In the genomic region with DNA sequence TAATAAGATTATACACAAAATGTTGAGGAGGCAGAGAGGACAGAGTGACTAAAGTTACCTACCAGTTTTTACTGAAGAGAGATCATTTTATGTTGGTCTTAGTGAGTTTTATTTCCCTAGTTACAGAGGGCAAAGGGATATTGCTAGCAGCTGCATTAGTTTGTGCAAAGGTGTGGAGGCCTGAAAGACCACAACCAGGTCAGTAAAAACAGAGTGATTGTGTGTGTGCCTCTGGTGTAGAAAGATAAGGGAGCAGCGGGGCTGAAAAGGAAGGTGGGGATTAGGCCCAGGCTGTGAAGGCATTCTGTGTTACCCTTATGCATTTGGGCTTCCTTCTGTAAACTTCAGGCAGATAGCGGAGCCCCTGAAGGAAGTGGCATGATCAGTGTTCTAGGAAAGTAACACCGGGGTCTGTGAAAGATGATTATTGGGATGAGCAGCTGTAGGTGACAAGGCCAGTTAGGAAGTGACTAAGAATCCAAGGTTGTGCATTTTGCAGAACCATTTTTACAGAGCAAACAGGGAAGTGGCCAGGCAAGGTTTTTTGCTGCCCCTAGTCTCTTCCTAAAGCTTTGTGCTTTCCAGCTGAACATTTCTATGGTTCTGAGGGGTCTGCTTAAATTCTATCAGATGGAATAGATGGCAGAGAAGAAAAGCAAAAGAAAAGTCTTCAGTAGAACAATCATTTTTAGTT, we compare ENCODE assay signal across 1 cellular context.
TF ChIP-seq lines count a peak whose summit lies in the region.

No MANE protein-coding gene starts in this region.

TF ChIP-seq in K562, 482 proteins besides CTCF, POLR2A, EP300 and RAD21 (continued from another document and continues in another):
- TF ChIP-seq, protein P1, sequence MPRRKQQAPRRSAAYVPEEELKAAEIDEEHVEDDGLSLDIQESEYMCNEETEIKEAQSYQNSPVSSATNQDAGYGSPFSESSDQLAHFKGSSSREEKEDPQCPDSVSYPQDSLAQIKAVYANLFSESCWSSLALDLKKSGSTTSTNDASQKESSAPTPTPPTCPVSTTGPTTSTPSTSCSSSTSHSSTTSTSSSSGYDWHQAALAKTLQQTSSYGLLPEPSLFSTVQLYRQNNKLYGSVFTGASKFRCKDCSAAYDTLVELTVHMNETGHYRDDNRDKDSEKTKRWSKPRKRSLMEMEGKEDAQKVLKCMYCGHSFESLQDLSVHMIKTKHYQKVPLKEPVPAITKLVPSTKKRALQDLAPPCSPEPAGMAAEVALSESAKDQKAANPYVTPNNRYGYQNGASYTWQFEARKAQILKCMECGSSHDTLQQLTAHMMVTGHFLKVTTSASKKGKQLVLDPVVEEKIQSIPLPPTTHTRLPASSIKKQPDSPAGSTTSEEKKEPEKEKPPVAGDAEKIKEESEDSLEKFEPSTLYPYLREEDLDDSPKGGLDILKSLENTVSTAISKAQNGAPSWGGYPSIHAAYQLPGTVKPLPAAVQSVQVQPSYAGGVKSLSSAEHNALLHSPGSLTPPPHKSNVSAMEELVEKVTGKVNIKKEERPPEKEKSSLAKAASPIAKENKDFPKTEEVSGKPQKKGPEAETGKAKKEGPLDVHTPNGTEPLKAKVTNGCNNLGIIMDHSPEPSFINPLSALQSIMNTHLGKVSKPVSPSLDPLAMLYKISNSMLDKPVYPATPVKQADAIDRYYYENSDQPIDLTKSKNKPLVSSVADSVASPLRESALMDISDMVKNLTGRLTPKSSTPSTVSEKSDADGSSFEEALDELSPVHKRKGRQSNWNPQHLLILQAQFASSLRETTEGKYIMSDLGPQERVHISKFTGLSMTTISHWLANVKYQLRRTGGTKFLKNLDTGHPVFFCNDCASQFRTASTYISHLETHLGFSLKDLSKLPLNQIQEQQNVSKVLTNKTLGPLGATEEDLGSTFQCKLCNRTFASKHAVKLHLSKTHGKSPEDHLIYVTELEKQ (CRISPR knock-in tag; IDR thresholded peaks at IDR 0.05) = 0 out of 2 replicates have a peak, but pooled peaks have one; percentile 9
- TF ChIP-seq SIN3A (IDR thresholded peaks at IDR 0.05; ENCODE audit: borderline replicate concordance in 2 of 2, control insufficient read depth in 1 of 2, low read depth in 2 of 2, low read length in 2 of 2) = peak; percentile 66 to 71; a peak in 1 of 4 replicates
- TF ChIP-seq ZNF586 (CRISPR knock-in tag; conservative IDR thresholded peaks at IDR 0.05) = 0 out of 2 replicates have a peak, but pooled peaks have one; percentile 16
- no peak; the same call in 1 of the 2 replicates for TF ChIP-seq RFX1 (IDR thresholded peaks at IDR 0.05)
- TF ChIP-seq, protein P2, sequence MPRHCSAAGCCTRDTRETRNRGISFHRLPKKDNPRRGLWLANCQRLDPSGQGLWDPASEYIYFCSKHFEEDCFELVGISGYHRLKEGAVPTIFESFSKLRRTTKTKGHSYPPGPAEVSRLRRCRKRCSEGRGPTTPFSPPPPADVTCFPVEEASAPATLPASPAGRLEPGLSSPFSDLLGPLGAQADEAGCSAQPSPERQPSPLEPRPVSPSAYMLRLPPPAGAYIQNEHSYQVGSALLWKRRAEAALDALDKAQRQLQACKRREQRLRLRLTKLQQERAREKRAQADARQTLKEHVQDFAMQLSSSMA (CRISPR knock-in tag; IDR thresholded peaks at IDR 0.05) = no peak
- no peak for TF ChIP-seq ZBTB8A (IDR thresholded peaks at IDR 0.05; ENCODE audit: partially characterized antibody)
- TF ChIP-seq, protein P3, sequence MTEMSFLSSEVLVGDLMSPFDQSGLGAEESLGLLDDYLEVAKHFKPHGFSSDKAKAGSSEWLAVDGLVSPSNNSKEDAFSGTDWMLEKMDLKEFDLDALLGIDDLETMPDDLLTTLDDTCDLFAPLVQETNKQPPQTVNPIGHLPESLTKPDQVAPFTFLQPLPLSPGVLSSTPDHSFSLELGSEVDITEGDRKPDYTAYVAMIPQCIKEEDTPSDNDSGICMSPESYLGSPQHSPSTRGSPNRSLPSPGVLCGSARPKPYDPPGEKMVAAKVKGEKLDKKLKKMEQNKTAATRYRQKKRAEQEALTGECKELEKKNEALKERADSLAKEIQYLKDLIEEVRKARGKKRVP (CRISPR knock-in tag; IDR thresholded peaks at IDR 0.05) = peak; percentile 56
- TF ChIP-seq HDAC8 (tag; IDR thresholded peaks at IDR 0.05) = no peak
- peak; percentile 75 for TF ChIP-seq TOE1 (IDR thresholded peaks at IDR 0.05; ENCODE audit: borderline replicate concordance)
- no peak for TF ChIP-seq TOE1 (CRISPR knock-in tag; IDR thresholded peaks at IDR 0.05; ENCODE audit: borderline replicate concordance, low read depth)
- peak; percentile 88; the same call in 1 of the 2 replicates for TF ChIP-seq HDAC2 (IDR thresholded peaks at IDR 0.05)
- TF ChIP-seq, protein P4, sequence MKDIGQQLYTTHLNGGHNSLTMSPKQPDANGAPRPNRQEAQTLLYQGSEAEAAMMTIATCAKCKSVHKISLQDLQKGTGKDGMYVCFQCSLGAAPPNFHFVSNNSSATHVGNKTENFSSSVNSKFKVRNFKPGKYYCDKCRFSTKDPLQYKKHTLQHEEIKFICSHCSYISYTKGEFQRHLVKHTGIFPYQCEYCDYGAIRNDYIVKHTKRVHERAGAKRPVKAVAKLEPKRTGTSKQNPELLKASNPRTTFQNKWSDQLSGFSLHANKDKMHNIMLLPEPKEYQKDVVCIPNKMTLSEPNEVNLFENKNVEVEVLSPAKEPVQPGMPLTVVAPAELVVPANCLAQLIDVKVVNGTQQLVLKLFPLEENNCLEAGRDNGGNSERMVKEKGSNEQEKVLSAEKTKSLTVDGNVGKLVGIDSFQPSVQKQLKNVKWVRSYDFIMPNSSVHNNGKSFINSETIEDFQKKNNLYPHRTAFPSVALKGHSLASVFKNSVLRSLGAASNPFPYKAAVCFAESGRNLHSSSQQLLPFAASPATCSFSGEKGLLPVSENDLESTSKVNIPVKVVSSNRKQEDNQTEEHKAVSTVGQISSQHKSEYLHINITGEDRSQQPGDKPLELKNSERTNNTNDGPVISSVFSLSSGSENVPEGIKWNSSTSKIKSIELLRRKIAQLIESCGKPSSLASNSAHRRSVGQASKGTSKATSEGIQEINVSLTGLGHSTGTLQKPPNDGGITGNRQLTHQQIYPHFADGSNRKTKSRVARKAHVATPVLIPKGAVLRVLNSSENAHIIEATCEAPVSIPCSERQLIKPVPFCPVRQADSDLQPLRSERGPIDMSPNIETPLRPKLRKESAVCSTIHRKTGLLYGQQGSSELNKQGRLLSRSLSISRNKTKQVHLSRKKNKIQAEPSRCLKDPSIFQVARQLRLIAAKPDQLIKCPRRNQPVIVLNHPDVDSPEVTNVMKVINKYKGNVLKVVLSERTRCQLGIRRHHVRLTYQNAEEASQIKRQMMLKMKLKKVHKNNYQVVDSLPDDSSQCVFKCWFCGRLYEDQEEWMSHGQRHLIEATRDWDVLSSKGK (CRISPR knock-in tag; IDR thresholded peaks at IDR 0.05) = no peak
- TF ChIP-seq, protein P5, sequence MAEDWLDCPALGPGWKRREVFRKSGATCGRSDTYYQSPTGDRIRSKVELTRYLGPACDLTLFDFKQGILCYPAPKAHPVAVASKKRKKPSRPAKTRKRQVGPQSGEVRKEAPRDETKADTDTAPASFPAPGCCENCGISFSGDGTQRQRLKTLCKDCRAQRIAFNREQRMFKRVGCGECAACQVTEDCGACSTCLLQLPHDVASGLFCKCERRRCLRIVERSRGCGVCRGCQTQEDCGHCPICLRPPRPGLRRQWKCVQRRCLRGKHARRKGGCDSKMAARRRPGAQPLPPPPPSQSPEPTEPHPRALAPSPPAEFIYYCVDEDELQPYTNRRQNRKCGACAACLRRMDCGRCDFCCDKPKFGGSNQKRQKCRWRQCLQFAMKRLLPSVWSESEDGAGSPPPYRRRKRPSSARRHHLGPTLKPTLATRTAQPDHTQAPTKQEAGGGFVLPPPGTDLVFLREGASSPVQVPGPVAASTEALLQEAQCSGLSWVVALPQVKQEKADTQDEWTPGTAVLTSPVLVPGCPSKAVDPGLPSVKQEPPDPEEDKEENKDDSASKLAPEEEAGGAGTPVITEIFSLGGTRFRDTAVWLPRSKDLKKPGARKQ (CRISPR knock-in tag; IDR thresholded peaks at IDR 0.05) = no peak
- TF ChIP-seq TCF7 (IDR thresholded peaks at IDR 0.05; ENCODE audit: borderline replicate concordance) = no peak; the same call in 1 of the 2 replicates
- TF ChIP-seq, protein P6, sequence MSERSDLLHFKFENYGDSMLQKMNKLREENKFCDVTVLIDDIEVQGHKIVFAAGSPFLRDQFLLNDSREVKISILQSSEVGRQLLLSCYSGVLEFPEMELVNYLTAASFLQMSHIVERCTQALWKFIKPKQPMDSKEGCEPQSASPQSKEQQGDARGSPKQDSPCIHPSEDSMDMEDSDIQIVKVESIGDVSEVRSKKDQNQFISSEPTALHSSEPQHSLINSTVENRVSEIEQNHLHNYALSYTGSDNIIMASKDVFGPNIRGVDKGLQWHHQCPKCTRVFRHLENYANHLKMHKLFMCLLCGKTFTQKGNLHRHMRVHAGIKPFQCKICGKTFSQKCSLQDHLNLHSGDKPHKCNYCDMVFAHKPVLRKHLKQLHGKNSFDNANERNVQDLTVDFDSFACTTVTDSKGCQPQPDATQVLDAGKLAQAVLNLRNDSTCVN (CRISPR knock-in tag; IDR thresholded peaks at IDR 0.05) = peak; percentile 66; the same call in 1 of the 2 replicates
- peak; percentile 98 for TF ChIP-seq SOX6 (IDR thresholded peaks at IDR 0.05)
- TF ChIP-seq GABPB1 (CRISPR knock-in tag; IDR thresholded peaks at IDR 0.05) = no peak; the same call in 1 of the 2 replicates
- peak; percentile 28 for TF ChIP-seq DACH1 (IDR thresholded peaks at IDR 0.05; ENCODE audit: partially characterized antibody)
- TF ChIP-seq ZNF436 (CRISPR knock-in tag; IDR thresholded peaks at IDR 0.05) = 0 out of 2 replicates have a peak, but pooled peaks have one; percentile 43
- TF ChIP-seq GATAD2A (IDR thresholded peaks at IDR 0.05) = peak; percentile 86
- TF ChIP-seq, protein P7, sequence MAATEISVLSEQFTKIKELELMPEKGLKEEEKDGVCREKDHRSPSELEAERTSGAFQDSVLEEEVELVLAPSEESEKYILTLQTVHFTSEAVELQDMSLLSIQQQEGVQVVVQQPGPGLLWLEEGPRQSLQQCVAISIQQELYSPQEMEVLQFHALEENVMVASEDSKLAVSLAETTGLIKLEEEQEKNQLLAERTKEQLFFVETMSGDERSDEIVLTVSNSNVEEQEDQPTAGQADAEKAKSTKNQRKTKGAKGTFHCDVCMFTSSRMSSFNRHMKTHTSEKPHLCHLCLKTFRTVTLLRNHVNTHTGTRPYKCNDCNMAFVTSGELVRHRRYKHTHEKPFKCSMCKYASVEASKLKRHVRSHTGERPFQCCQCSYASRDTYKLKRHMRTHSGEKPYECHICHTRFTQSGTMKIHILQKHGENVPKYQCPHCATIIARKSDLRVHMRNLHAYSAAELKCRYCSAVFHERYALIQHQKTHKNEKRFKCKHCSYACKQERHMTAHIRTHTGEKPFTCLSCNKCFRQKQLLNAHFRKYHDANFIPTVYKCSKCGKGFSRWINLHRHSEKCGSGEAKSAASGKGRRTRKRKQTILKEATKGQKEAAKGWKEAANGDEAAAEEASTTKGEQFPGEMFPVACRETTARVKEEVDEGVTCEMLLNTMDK (IDR thresholded peaks at IDR 0.05; ENCODE audit: borderline replicate concordance, insufficient read depth, low read depth, low read length, poor library complexity, severe bottlenecking) = no peak
- TF ChIP-seq, protein P8, sequence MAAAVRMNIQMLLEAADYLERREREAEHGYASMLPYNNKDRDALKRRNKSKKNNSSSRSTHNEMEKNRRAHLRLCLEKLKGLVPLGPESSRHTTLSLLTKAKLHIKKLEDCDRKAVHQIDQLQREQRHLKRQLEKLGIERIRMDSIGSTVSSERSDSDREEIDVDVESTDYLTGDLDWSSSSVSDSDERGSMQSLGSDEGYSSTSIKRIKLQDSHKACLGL (CRISPR knock-in tag; IDR thresholded peaks at IDR 0.05; ENCODE audit: borderline replicate concordance, poor library complexity, severe bottlenecking) = no peak
- TF ChIP-seq ZKSCAN1 (IDR thresholded peaks at IDR 0.05; ENCODE audit: low read depth, low read length) = no peak
- no peak for TF ChIP-seq C11orf30 (IDR thresholded peaks at IDR 0.05; ENCODE audit: low read depth)
- peak; percentile 95 for TF ChIP-seq POLR2AphosphoS5 (IDR thresholded peaks at IDR 0.05; ENCODE audit: control insufficient read depth, insufficient read depth, low read depth, low read length)
- no peak for TF ChIP-seq WHSC1 (IDR thresholded peaks at IDR 0.05; ENCODE audit: low read length)
- peak; percentile 97 for TF ChIP-seq CTBP1 (IDR thresholded peaks at IDR 0.05; ENCODE audit: borderline replicate concordance)
- TF ChIP-seq, protein P9, sequence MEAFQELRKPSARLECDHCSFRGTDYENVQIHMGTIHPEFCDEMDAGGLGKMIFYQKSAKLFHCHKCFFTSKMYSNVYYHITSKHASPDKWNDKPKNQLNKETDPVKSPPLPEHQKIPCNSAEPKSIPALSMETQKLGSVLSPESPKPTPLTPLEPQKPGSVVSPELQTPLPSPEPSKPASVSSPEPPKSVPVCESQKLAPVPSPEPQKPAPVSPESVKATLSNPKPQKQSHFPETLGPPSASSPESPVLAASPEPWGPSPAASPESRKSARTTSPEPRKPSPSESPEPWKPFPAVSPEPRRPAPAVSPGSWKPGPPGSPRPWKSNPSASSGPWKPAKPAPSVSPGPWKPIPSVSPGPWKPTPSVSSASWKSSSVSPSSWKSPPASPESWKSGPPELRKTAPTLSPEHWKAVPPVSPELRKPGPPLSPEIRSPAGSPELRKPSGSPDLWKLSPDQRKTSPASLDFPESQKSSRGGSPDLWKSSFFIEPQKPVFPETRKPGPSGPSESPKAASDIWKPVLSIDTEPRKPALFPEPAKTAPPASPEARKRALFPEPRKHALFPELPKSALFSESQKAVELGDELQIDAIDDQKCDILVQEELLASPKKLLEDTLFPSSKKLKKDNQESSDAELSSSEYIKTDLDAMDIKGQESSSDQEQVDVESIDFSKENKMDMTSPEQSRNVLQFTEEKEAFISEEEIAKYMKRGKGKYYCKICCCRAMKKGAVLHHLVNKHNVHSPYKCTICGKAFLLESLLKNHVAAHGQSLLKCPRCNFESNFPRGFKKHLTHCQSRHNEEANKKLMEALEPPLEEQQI (IDR thresholded peaks at IDR 0.05) = 0 out of 2 replicates have a peak, but pooled peaks have one; percentile 12
- TF ChIP-seq ZNF274 (IDR thresholded peaks at IDR 0.05; ENCODE audit: borderline replicate concordance, low read depth, low read length) = no peak; the same call in 1 of the 2 replicates
- no peak for TF ChIP-seq POU5F1 (IDR thresholded peaks at IDR 0.05; ENCODE audit: borderline replicate concordance, low read depth, low read length, partially characterized antibody)
- peak; percentile 86 for TF ChIP-seq SMARCC2 (IDR thresholded peaks at IDR 0.05; ENCODE audit: low read depth)
- TF ChIP-seq MCM5 (IDR thresholded peaks at IDR 0.05; ENCODE audit: low read depth) = no peak
- TF ChIP-seq POLR3A (IDR thresholded peaks at IDR 0.05; ENCODE audit: borderline replicate concordance, extremely low read depth, insufficient read depth, insufficient read length) = no peak
- TF ChIP-seq TAF15 (IDR thresholded peaks at IDR 0.05; ENCODE audit: low read depth, low read length) = no peak
